In genomic region chr17:28968914-28969295, GRCh38 we compare ENCODE assay signal across 1 cellular context.
A peak's percentile ranks its signal among the peaks of the same experiment; 100 is the strongest.
TF ChIP-seq lines count a peak whose summit lies in the region.

No MANE protein-coding gene starts in this region.

TF ChIP-seq in H1, 55 proteins besides CTCF, POLR2A, EP300 and RAD21:
- TF ChIP-seq HDAC2 (IDR thresholded peaks at IDR 0.05; ENCODE audit: borderline replicate concordance in 1 of 2, low read depth in 2 of 2, low read length in 2 of 2) (0 out of 4 replicates have a peak, but pooled peaks of 1 of the 2 experiments have one; percentile 26), TAF7 (optimal IDR thresholded peaks at IDR 0.05; ENCODE audit: borderline replicate concordance, low read depth, low read length) (no peak), KDM1A (IDR thresholded peaks at IDR 0.05; ENCODE audit: borderline replicate concordance, low read length) (peak; percentile 92)
